ENCODE assay signal across 8 cellular contexts in genomic region chr17:7833795-7834553, GRCh38. TPM values are rescaled to one million over a fixed set of nuclear protein-coding genes. Genes with fewer than 3 reads are reported as not detected.
DNase-seq lines count a peak whose midpoint lies in the region; ATAC-seq, FAIRE-seq and TF ChIP-seq lines count a peak whose summit lies in the region.

Gene KDM6B, plus strand, starts transcription at chr17:7834217. Its CDS starts 11,338 bp downstream, at chr17:7845555.

- peaks cover 28 to 52% (median 32%) of the 10 kb centered on the region in 4 donors for H3K4me1 Mint-ChIP-seq in CD4-positive, alpha-beta memory T cell
- H3K4me1 Mint-ChIP-seq in activated T-cell treated with anti-CD3 and anti-CD28 coated beads, Interleukin-2, amount 50 U/mL, for 72 hours (ENCODE audit: low read depth) = peaks cover 36% of the 10 kb centered on the region

- TF ChIP-seq RAD21 in IMR-90 (IDR thresholded peaks at IDR 0.05; ENCODE audit: low read length) = no peak

- H3K4me3 ChIP-seq in CD4-positive, alpha-beta memory T cell (ENCODE audit: low read length in 2 of 2) = peak within 1 kb of the TSS; percentile 76 to 84
- H3K4me3 ChIP-seq in IMR-90 (ENCODE audit: insufficient read depth, low read depth, low read length) (peak within 1 kb of the TSS; percentile 58), esophagus (ENCODE audit: low read depth in 1 of 2, low read length in 2 of 2) (peak within 1 kb of the TSS; percentile 67 to 68), mucosa of rectum (ENCODE audit: low read length in 2 of 2) (peak within 1 kb of the TSS; percentile 91 to 94)

- no peak within 1 kb of the TSS for H2BK20ac ChIP-seq in IMR-90 (ENCODE audit: low read depth, low read length)

- no peaks in the 10 kb centered on the region for H3K36me3 ChIP-seq in CD4-positive, alpha-beta memory T cell (ENCODE audit: insufficient read depth, low read length)
- no peaks in the 10 kb centered on the region for H3K36me3 ChIP-seq in IMR-90 (ENCODE audit: control insufficient read depth, insufficient read depth, low read length)
- H3K36me3 ChIP-seq in esophagus (ENCODE audit: control insufficient read depth in 2 of 2, insufficient read depth in 2 of 2, low read length in 1 of 2) = no peaks in the 10 kb centered on the region
- H3K36me3 ChIP-seq in mucosa of rectum (ENCODE audit: control insufficient read depth in 2 of 2, insufficient read depth in 2 of 2, low read length in 2 of 2) = no peaks in the 10 kb centered on the region

- 0 out of 2 replicates have a peak within 1 kb of the TSS, but pooled peaks have one; percentile 13 for H3K56ac ChIP-seq in IMR-90 (ENCODE audit: extremely low read depth, insufficient read depth, low read length)

- TF ChIP-seq POLR2A in IMR-90 (IDR thresholded peaks at IDR 0.05; ENCODE audit: low read depth, low read length) = no peak

- H3K4me2 ChIP-seq in IMR-90 (ENCODE audit: low read depth, low read length) = peak within 1 kb of the TSS; percentile 91

- H2AFZ ChIP-seq in IMR-90 (replicated peaks; ENCODE audit: low read length, poor library complexity) = peak within 1 kb of the TSS; percentile 98

- H2AK9ac ChIP-seq in IMR-90 (replicated peaks; ENCODE audit: low read depth, low read length, poor library complexity) = peak within 1 kb of the TSS; percentile 91

- peaks cover 0 to 11% of the 10 kb centered on the region in 2 donors for H3K27me3 Mint-ChIP-seq in CD4-positive, alpha-beta memory T cell
- H3K27me3 Mint-ChIP-seq in activated T-cell treated with anti-CD3 and anti-CD28 coated beads, Interleukin-2, amount 50 U/mL, for 72 hours (ENCODE audit: low read depth) = peaks cover 9% of the 10 kb centered on the region

- no peak for FAIRE-seq in RCC 7860 (lab: Jason Lieb, UNC)

- H3K27ac Mint-ChIP-seq in CD4-positive, alpha-beta memory T cell = peak within 1 kb of the TSS; percentile 99 to 100 (median 99)
- H3K27ac Mint-ChIP-seq in activated T-cell treated with anti-CD3 and anti-CD28 coated beads, Interleukin-2, amount 50 U/mL, for 72 hours = peak within 1 kb of the TSS; percentile 45

- no peak within 1 kb of the TSS for H3K18ac ChIP-seq in IMR-90 (ENCODE audit: low read depth, low read length)

- no peaks in the 10 kb centered on the region for H3K27me3 ChIP-seq in CD4-positive, alpha-beta memory T cell (ENCODE audit: insufficient read depth, low read length)
- H3K27me3 ChIP-seq in IMR-90 (ENCODE audit: control insufficient read depth, insufficient read depth, low read length) = peaks cover 6% of the 10 kb centered on the region
- no peaks in the 10 kb centered on the region for H3K27me3 ChIP-seq in esophagus (ENCODE audit: control insufficient read depth in 1 of 2, insufficient read depth in 2 of 2, low read length in 2 of 2)
- H3K27me3 ChIP-seq in mucosa of rectum (ENCODE audit: control insufficient read depth in 2 of 2, insufficient read depth in 2 of 2, low read length in 2 of 2) = peaks cover 0 to 5% of the 10 kb centered on the region in 2 donors

- H4K8ac ChIP-seq in IMR-90 (ENCODE audit: low read depth in 2 of 2, low read length in 2 of 2) = peak within 1 kb of the TSS; percentile 33 to 77; a peak in 2 of 4 replicates

- WGBS in IMR-90 (ENCODE audit: extremely low coverage in 2 of 2, insufficient read length in 1 of 2), 2 experiments = 0% methylated on average over 1 of the region's 49 CpGs; no CpG with 5 or more reads in 1 of the 2 experiments
- WGBS in esophagus, 2 donors = 0% methylated on average over 39 to 49 of the region's 49 CpGs

- H2BK15ac ChIP-seq in IMR-90 (ENCODE audit: low read depth, low read length) = no peak within 1 kb of the TSS

- H2AK5ac ChIP-seq in IMR-90 (ENCODE audit: low read depth, low read length) = peak within 1 kb of the TSS; percentile 81

- POLR2A ChIA-PET in CD4-positive, alpha-beta memory T cell (lab: Charles Lee; ENCODE audit: partially characterized antibody) = interaction anchor here (0.6 to 9.0 kb wide), 25 partner anchors 9 to 620 kb away, joined by 3 to 238 read pairs (median 4); partner anchors contain the start of genes ALOXE3, CHD3, CNTROB and CYB5D1
- POLR2A ChIA-PET in IMR-90 (lab: Charles Lee; ENCODE audit: unreplicated experiment) = no interaction called here

- DNase-seq in CD4-positive, alpha-beta memory T cell = peak; percentile 89 to 94 (median 90)
- DNase-seq in IMR-90 (peak; percentile 85), RCC 7860 (ENCODE audit: low spot score) (peak; percentile 52)
- DNase-seq in activated T-cell treated with anti-CD3 and anti-CD28 coated beads, Interleukin-2, amount 50 U/mL, for 72 hours = peak; percentile 87 to 92
- peak; percentile 77 for DNase-seq in stimulated activated CD8-positive, alpha-beta memory T cell treated with anti-CD3 and anti-CD28 coated beads, Interleukin-4, amount 100 ng/mL, for 24 hours (ENCODE audit: low read depth)

- H3K4me1 ChIP-seq in CD4-positive, alpha-beta memory T cell (ENCODE audit: insufficient read depth, low read length) = peaks cover 35% of the 10 kb centered on the region
- H3K4me1 ChIP-seq in IMR-90 (ENCODE audit: control insufficient read depth, insufficient read depth, low read length) (peaks cover 9% of the 10 kb centered on the region), esophagus (ENCODE audit: control insufficient read depth in 2 of 2, insufficient read depth in 2 of 2, low read length in 1 of 2) (peaks cover 5 to 16% of the 10 kb centered on the region in 2 donors), mucosa of rectum (ENCODE audit: control insufficient read depth in 2 of 2, insufficient read depth in 2 of 2, low read length in 2 of 2) (peaks cover 32 to 39% of the 10 kb centered on the region in 2 donors)

- H2BK5ac ChIP-seq in IMR-90 (ENCODE audit: low read depth, low read length, poor library complexity, severe bottlenecking) = peak within 1 kb of the TSS; percentile 81

- H3K9me3 Mint-ChIP-seq in CD4-positive, alpha-beta memory T cell = peaks cover 0 to 3% (median 0%) of the 10 kb centered on the region in 8 donors
- H3K9me3 Mint-ChIP-seq in activated T-cell treated with anti-CD3 and anti-CD28 coated beads, Interleukin-2, amount 50 U/mL, for 72 hours = no peaks in the 10 kb centered on the region

- H2BK120ac ChIP-seq in IMR-90 (ENCODE audit: low read depth, low read length) = no peak within 1 kb of the TSS

- peak within 1 kb of the TSS; percentile 23; the same call in 1 of the 2 replicates for H3K23ac ChIP-seq in IMR-90 (ENCODE audit: low read depth, low read length)

- in situ Hi-C loops in IMR-90 (cut with MboI; ENCODE audit: low sequenced_read_pairs) = no loop called here

- no peak within 1 kb of the TSS; the same call in none of the 2 replicates for H3K14ac ChIP-seq in IMR-90 (replicated peaks; ENCODE audit: low read depth, low read length)

- no TSS peak for BruUV-seq in IMR-90 (replicated peaks; lab: Mats Ljungman, UMichigan)

- peak within 1 kb of the TSS; percentile 98 for H3K27ac ChIP-seq in CD4-positive, alpha-beta memory T cell (ENCODE audit: low read depth, low read length)
- H3K27ac ChIP-seq in IMR-90 (ENCODE audit: insufficient read depth, low read length) = peak within 1 kb of the TSS; percentile 73
- peak within 1 kb of the TSS; percentile 95 for H3K27ac ChIP-seq in esophagus (ENCODE audit: low read depth in 2 of 2, low read length in 1 of 2)
- peak within 1 kb of the TSS; percentile 98 to 99 for H3K27ac ChIP-seq in mucosa of rectum (ENCODE audit: low read depth in 2 of 2, low read length in 2 of 2)

- H4K5ac ChIP-seq in IMR-90 (ENCODE audit: low read depth, low read length) = no peak within 1 kb of the TSS; the same call in 1 of the 2 replicates

- CTCF ChIA-PET in CD4-positive, alpha-beta memory T cell (lab: Charles Lee; ENCODE audit: partially characterized antibody) = interaction anchor here (0.6 to 6.1 kb wide), 18 partner anchors 8 to 223 kb away, joined by 3 to 65 read pairs (median 4); partner anchors contain the start of gene NAA38
- CTCF ChIA-PET in IMR-90 (lab: Yijun Ruan, JAX) = interaction anchor here (0.7 to 1.6 kb wide), 3 partner anchors 9 to 26 kb away, joined by 3 read pairs; partner anchors contain the start of gene NAA38

- peaks cover 0 to 29% of the 10 kb centered on the region in 2 experiments; a peak in 2 of 4 replicates for H3K79me1 ChIP-seq in IMR-90 (ENCODE audit: low read depth in 1 of 2, low read length in 2 of 2)

- peak within 1 kb of the TSS; percentile 62; the same call in 1 of the 2 replicates for H4K91ac ChIP-seq in IMR-90 (ENCODE audit: insufficient read depth, low read depth, low read length)

- intact Hi-C loops in CD4-positive, alpha-beta memory T cell (cut with micrococcal nuclease) = loop anchor here (1.0 to 2.0 kb wide), 6 partner anchors 8 to 261 kb away; partner anchors contain the start of genes CNTROB and NAA38
- intact Hi-C loops in IMR-90 (cut with micrococcal nuclease) = no loop called here

- ATAC-seq in GM21381 (IDR thresholded peaks at IDR 0.05; ENCODE audit: unreplicated experiment) = peak; percentile 40
- ATAC-seq in IMR-90 (ENCODE audit: low read depth) = peak; percentile 71
- peak; percentile 73 to 76 for ATAC-seq in activated T-cell treated with anti-CD3 and anti-CD28 coated beads, Interleukin-2, amount 50 U/mL, for 72 hours (replicated peaks in 1 of 2)

- no peak for TF ChIP-seq CTCF in IMR-90 (conservative IDR thresholded peaks at IDR 0.05; ENCODE audit: low read depth, low read length)

- peak within 1 kb of the TSS; percentile 84 to 98 (median 94) for H3K4me3 Mint-ChIP-seq in CD4-positive, alpha-beta memory T cell
- peak within 1 kb of the TSS; percentile 88 to 98 for H3K4me3 Mint-ChIP-seq in activated T-cell treated with anti-CD3 and anti-CD28 coated beads, Interleukin-2, amount 50 U/mL, for 72 hours

- H3K9me3 ChIP-seq in CD4-positive, alpha-beta memory T cell (ENCODE audit: control insufficient read depth in 1 of 2, low read length in 2 of 2) = no peaks in the 10 kb centered on the region
- H3K9me3 ChIP-seq in IMR-90 (ENCODE audit: control insufficient read depth, insufficient read depth, low read length) (no peaks in the 10 kb centered on the region), esophagus (ENCODE audit: control insufficient read depth in 2 of 2, insufficient read depth in 1 of 2, low read depth in 1 of 2, low read length in 1 of 2) (no peaks in the 10 kb centered on the region), mucosa of rectum (ENCODE audit: control insufficient read depth in 2 of 2, low read length in 2 of 2) (no peaks in the 10 kb centered on the region)

- H4K20me1 ChIP-seq in IMR-90 (ENCODE audit: insufficient read depth, low read length) = peaks cover 11% of the 10 kb centered on the region

- H3K9ac ChIP-seq in IMR-90 (ENCODE audit: low read depth, low read length) = peak within 1 kb of the TSS; percentile 53
- H3K9ac ChIP-seq in mucosa of rectum (ENCODE audit: low read depth in 1 of 2, low read length in 2 of 2) = peak within 1 kb of the TSS; percentile 92 to 96

- peaks cover 0 to 17% of the 10 kb centered on the region in 2 donors for H3K36me3 Mint-ChIP-seq in CD4-positive, alpha-beta memory T cell
- no peaks in the 10 kb centered on the region for H3K36me3 Mint-ChIP-seq in activated T-cell treated with anti-CD3 and anti-CD28 coated beads, Interleukin-2, amount 50 U/mL, for 72 hours (ENCODE audit: insufficient read depth in 2 of 2)

- dilution Hi-C loops in IMR-90 (cut with HindIII; ENCODE audit: low sequenced_read_pairs, unreplicated experiment) = no loop called here

- H3K9me1 ChIP-seq in IMR-90 (ENCODE audit: insufficient read depth, low read length) = peaks cover 4% of the 10 kb centered on the region; the same call in 1 of the 2 replicates

- peak within 1 kb of the TSS; percentile 64; the same call in 1 of the 2 replicates for H3K4ac ChIP-seq in IMR-90 (ENCODE audit: low read depth, low read length)

RNA-seq across cellular contexts. Expression of gene KDM6B, which starts in this region (rescaled TPM):
- 100 to 1,000 TPM; 119 to 129 TPM for total RNA-seq in CD4-positive, alpha-beta memory T cell
- 1 to 10 TPM in 1 of 2 donors, not detected in 1; 1.7 TPM for polyA plus RNA-seq in CD4-positive, alpha-beta memory T cell
- 0.72 and 1.1 TPM in 2 replicates for total RNA-seq in IMR-90 (2012; rRNA removed)
- 3.5 and 4.5 TPM in 2 replicates for polyA plus RNA-seq in IMR-90 (2012; rRNA removed)
- 2.7 and 3.6 TPM in 2 replicates for polyA plus RNA-seq in IMR-90 (2012; cell fraction: cytosol; rRNA removed)
- 18.3 and 20.0 TPM in 2 replicates for polyA plus RNA-seq in IMR-90 (2012; cell fraction: nucleus; rRNA removed; ENCODE audit: low replicate concordance)
- total RNA-seq in activated T-cell treated with anti-CD3 and anti-CD28 coated beads, Interleukin-2, amount 50 U/mL, for 72 hours = 10 to 100 TPM; 73.7 to 83.5 TPM
- polyA plus RNA-seq in esophagus = 1 to 10 TPM; 5.2 to 9.0 TPM

Comparison
In these comparisons a context has a peak if more than half of its experiments do, and no peak if none do; other contexts are left out.
1. Peak in every context shown above with its lines: DNase-seq, ATAC-seq, H3K4me3 ChIP-seq and H3K27ac ChIP-seq.
2. RNA of gene KDM6B (total RNA-seq): 119 to 129 TPM in CD4-positive, alpha-beta memory T cell and 73.7 to 83.5 TPM in activated T-cell treated with anti-CD3 and anti-CD28 coated beads, Interleukin-2, amount 50 U/mL, for 72 hours; 0.72 to 1.1 TPM in IMR-90; every median in the first group is over 10 times any median in the second.